Comparison of ENCODE assay signal across 15 cellular contexts in the genomic region with DNA sequence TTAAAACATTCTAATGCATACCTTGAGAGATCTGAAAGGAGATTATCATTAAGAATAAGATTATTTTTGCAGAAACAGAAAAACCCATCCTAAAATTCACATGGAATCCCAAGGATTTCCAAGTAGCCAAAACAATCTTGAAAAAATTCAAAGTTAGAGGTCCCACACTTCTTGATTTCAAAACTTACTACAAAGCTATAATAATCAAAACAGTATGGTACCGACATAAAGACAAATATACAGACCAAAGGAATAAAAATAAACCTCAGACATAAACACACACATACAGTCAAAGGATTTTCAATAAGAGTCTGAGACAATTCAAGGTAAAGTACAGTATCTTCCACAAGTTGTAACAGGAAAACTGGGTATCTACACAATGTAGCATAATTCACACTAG. TPM values are rescaled to one million over a fixed set of nuclear protein-coding genes. Genes with fewer than 3 reads are reported as not detected.
A peak's percentile ranks its signal among the peaks of the same experiment; 100 is the strongest.
DNase-seq lines count a peak whose midpoint lies in the region; ATAC-seq, FAIRE-seq and TF ChIP-seq lines count a peak whose summit lies in the region.
"Had no signal": no experiment of that assay in that cellular context is flagged by ENCODE, and none has a peak within 500 bp of the region (broad histone marks: within the 10 kb centered on the region; RNA-seq: fewer than 3 reads in every experiment).

No MANE protein-coding gene starts in this region.

- H3K9ac ChIP-seq in GM12878 (ENCODE audit: control insufficient read depth, insufficient read depth, low read length) = no peak overlapping the region

- H3K4me1 ChIP-seq in CD8-positive, alpha-beta memory T cell (ENCODE audit: insufficient read depth, low read length) = no peaks in the 10 kb centered on the region
- peaks cover 17% of the 10 kb centered on the region for H3K4me1 ChIP-seq in GM12878 (ENCODE audit: control insufficient read depth, insufficient read depth, low read length)

- H3K4me2 ChIP-seq in GM12878 (ENCODE audit: control insufficient read depth, insufficient read depth) = no peak overlapping the region

- H3K4me1 Mint-ChIP-seq in activated T-cell treated with anti-CD3 and anti-CD28 coated beads, Interleukin-2, amount 50 U/mL, for 4 hours (ENCODE audit: low read depth) = peaks cover 58% of the 10 kb centered on the region
- peaks cover 36 to 58% (median 52%) of the 10 kb centered on the region in 3 donors for H3K4me1 Mint-ChIP-seq in CD8-positive, alpha-beta memory T cell
- H3K4me1 Mint-ChIP-seq in natural killer cell = peaks cover 32 to 36% of the 10 kb centered on the region in 2 donors

- no TSS peak for BruUV-seq in GM12878 (replicated peaks; lab: Mats Ljungman, UMichigan)

- DNase-seq in activated T-cell treated with anti-CD3 and anti-CD28 coated beads, Interleukin-2, amount 50 U/mL, for 4 hours = no peak
- DNase-seq in activated T-cell treated with anti-CD3 and anti-CD28 coated beads, Interleukin-2, amount 50 U/mL, for 48 hours = no peak
- no peak for DNase-seq in CD8-positive, alpha-beta memory T cell
- DNase-seq in GM12878 (ENCODE audit: low read depth, low spot score) = no peak
- DNase-seq in natural killer cell = no peak
- no peak for DNase-seq in NCI-H446 treated with DMSO at 0.1 percent for 48 hours (lab: John Stamatoyannopoulos, UW)
- no peak for DNase-seq in WERI-Rb-1
- DNase-seq: ACHN, AML-193, H9, NCI-H187, RPMI8226, SIG-M5 had no signal

- peaks cover 9% of the 10 kb centered on the region for H3K9me3 Mint-ChIP-seq in activated T-cell treated with anti-CD3 and anti-CD28 coated beads, Interleukin-2, amount 50 U/mL, for 4 hours
- H3K9me3 Mint-ChIP-seq in CD8-positive, alpha-beta memory T cell = no peaks in the 10 kb centered on the region
- H3K9me3 Mint-ChIP-seq in natural killer cell = peaks cover 0 to 3% of the 10 kb centered on the region in 2 donors

- POLR2A ChIA-PET in CD8-positive, alpha-beta memory T cell (lab: Charles Lee) = no interaction called here
- POLR2A ChIA-PET in GM12878 (lab: Charles Lee) = interaction anchor here (1.1 to 3.5 kb wide), 2 partner anchors 10 to 13 kb away, joined by 3 to 11 read pairs; no protein-coding TSS in a partner anchor

- no peaks in the 10 kb centered on the region for H3K27me3 ChIP-seq in CD8-positive, alpha-beta memory T cell (ENCODE audit: insufficient read depth, low read length, poor library complexity, severe bottlenecking)
- H3K27me3 ChIP-seq in GM12878 (replicated peaks in 1 of 2; ENCODE audit: control insufficient read depth in 2 of 2, insufficient read depth in 2 of 2, low read length in 1 of 2) (no peaks in the 10 kb centered on the region), WERI-Rb-1 (ENCODE audit: insufficient read depth, low read depth, severe bottlenecking) (no peaks in the 10 kb centered on the region)

- intact Hi-C loops in GM12878 (cut with micrococcal nuclease; ENCODE audit: unreplicated experiment) = no loop called here
- intact Hi-C loops in natural killer cell (cut with micrococcal nuclease) = no loop called here

- ATAC-seq in activated T-cell treated with anti-CD3 and anti-CD28 coated beads, Interleukin-2, amount 50 U/mL, for 4 hours = no peak
- ATAC-seq in GM12878 = no peak
- no peak for ATAC-seq in natural killer cell

- peaks cover 29% of the 10 kb centered on the region for H3K36me3 Mint-ChIP-seq in activated T-cell treated with anti-CD3 and anti-CD28 coated beads, Interleukin-2, amount 50 U/mL, for 4 hours (ENCODE audit: insufficient read depth)
- H3K36me3 Mint-ChIP-seq in CD8-positive, alpha-beta memory T cell = peaks cover 3 to 9% (median 9%) of the 10 kb centered on the region in 3 donors
- no peaks in the 10 kb centered on the region for H3K36me3 Mint-ChIP-seq in natural killer cell

- RAD21 ChIA-PET in GM12878 (lab: Charles Lee; ENCODE audit: unreplicated experiment) = interaction anchor here (0.8 to 1.5 kb wide), 4 partner anchors 25 to 141 kb away, joined by 3 to 4 read pairs (median 3); no protein-coding TSS in a partner anchor

- no peak for TF ChIP-seq EP300 in GM12878 (IDR thresholded peaks at IDR 0.05; ENCODE audit: borderline replicate concordance in 1 of 2, control insufficient read depth in 1 of 2, low read depth in 2 of 2, low read length in 2 of 2)

- in situ Hi-C loops in GM12878 (cut with MboI) = no loop called here

- H3K4me3 ChIP-seq in CD8-positive, alpha-beta memory T cell (ENCODE audit: low read length) = no peak overlapping the region
- H3K4me3 ChIP-seq in GM12878 (no peak overlapping the region), WERI-Rb-1 (ENCODE audit: low read depth, low read length) (no peak overlapping the region)

- SMC1A ChIA-PET in GM12878 (lab: Charles Lee; ENCODE audit: uncharacterized antibody, unreplicated experiment) = interaction anchor here (1.0 to 4.2 kb wide), 4 partner anchors 8 to 139 kb away, joined by 3 to 20 read pairs (median 4); no protein-coding TSS in a partner anchor

- no peaks in the 10 kb centered on the region for H3K9me3 ChIP-seq in CD8-positive, alpha-beta memory T cell (ENCODE audit: low read length)
- H3K9me3 ChIP-seq in GM12878 (replicated peaks; ENCODE audit: control insufficient read depth, insufficient read depth, low read length) (peaks cover 8% of the 10 kb centered on the region), WERI-Rb-1 (ENCODE audit: severe bottlenecking) (no peaks in the 10 kb centered on the region)

- no peak overlapping the region for H3K27ac ChIP-seq in CD8-positive, alpha-beta memory T cell (ENCODE audit: low read depth, low read length)
- H3K27ac ChIP-seq in GM12878 (ENCODE audit: control insufficient read depth, insufficient read depth) (no peak overlapping the region), WERI-Rb-1 (no peak overlapping the region)

- peak overlapping the region; percentile 14 for H3K4me3 Mint-ChIP-seq in activated T-cell treated with anti-CD3 and anti-CD28 coated beads, Interleukin-2, amount 50 U/mL, for 4 hours
- peak overlapping the region in 5 of 7 donors; percentile 46 to 68 (median 49) for H3K4me3 Mint-ChIP-seq in CD8-positive, alpha-beta memory T cell
- H3K4me3 Mint-ChIP-seq in natural killer cell = peak overlapping the region; percentile 60
- H3K4me3 Mint-ChIP-seq: CD14-positive monocyte, H9 had no signal

- 100% methylated on average over 1 of the region's 1 CpG for WGBS in GM12878 (ENCODE audit: insufficient coverage, insufficient replicate concordance, low lambda C conversion rate, missing lambda C conversion rate)

- H3K36me3 ChIP-seq in CD8-positive, alpha-beta memory T cell (ENCODE audit: insufficient read depth, low read length) = no peaks in the 10 kb centered on the region
- H3K36me3 ChIP-seq in GM12878 (ENCODE audit: control insufficient read depth in 2 of 2, insufficient read depth in 2 of 2, low read length in 1 of 2) (peaks cover 0 to 17% of the 10 kb centered on the region in 2 experiments; a peak in 2 of 4 replicates), WERI-Rb-1 (peaks cover 3% of the 10 kb centered on the region)

- no peak for TF ChIP-seq POLR2A in GM12878 (IDR thresholded peaks at IDR 0.05; ENCODE audit: low read depth, low read length)

- H4K20me1 ChIP-seq in GM12878 (ENCODE audit: control insufficient read depth, insufficient read depth) = no peaks in the 10 kb centered on the region

- TF ChIP-seq RAD21 in GM12878 (IDR thresholded peaks at IDR 0.05; ENCODE audit: insufficient read depth, low read depth, low read length) = no peak

- CTCF ChIA-PET in CD8-positive, alpha-beta memory T cell (lab: Charles Lee) = no interaction called here
- CTCF ChIA-PET in GM12878 (lab: Yijun Ruan, JAX) = interaction anchor here (1.0 to 2.9 kb wide), 4 partner anchors 14 to 141 kb away, joined by 3 to 11 read pairs (median 6); no protein-coding TSS in a partner anchor

- peaks cover 86% of the 10 kb centered on the region for H3K79me2 ChIP-seq in GM12878 (ENCODE audit: control insufficient read depth, insufficient read depth, low read length)

- peak overlapping the region in 1 of 8 donors; percentile 45 for H3K27ac Mint-ChIP-seq in CD8-positive, alpha-beta memory T cell
- peak overlapping the region in 1 of 2 donors; percentile 45 for H3K27ac Mint-ChIP-seq in natural killer cell
- H3K27ac Mint-ChIP-seq: H9 had no signal

- H2AFZ ChIP-seq in GM12878 (ENCODE audit: control insufficient read depth, low read depth, low read length) = no peak overlapping the region

- no peak for FAIRE-seq in GM12878 (lab: Jason Lieb, UNC)
- FAIRE-seq: HTR-8/SVneo had no signal

- no peak for TF ChIP-seq CTCF in GM12878 (IDR thresholded peaks at IDR 0.05 in 2 of 3, conservative IDR thresholded peaks at IDR 0.05 in 1 of 3; ENCODE audit: control insufficient read depth in 2 of 3, extremely low read depth in 1 of 3, insufficient read depth in 1 of 3, low read depth in 3 of 3, low read length in 3 of 3)
- TF ChIP-seq CTCF in natural killer cell (IDR thresholded peaks at IDR 0.05) = no peak
- no peak for TF ChIP-seq CTCF in WERI-Rb-1 (IDR thresholded peaks at IDR 0.05; ENCODE audit: low read depth, low read length)

- no peaks in the 10 kb centered on the region for H3K27me3 Mint-ChIP-seq in activated T-cell treated with anti-CD3 and anti-CD28 coated beads, Interleukin-2, amount 50 U/mL, for 4 hours (ENCODE audit: low read depth)
- no peaks in the 10 kb centered on the region for H3K27me3 Mint-ChIP-seq in CD8-positive, alpha-beta memory T cell
- H3K27me3 Mint-ChIP-seq in natural killer cell (ENCODE audit: low read depth in 2 of 2) = no peaks in the 10 kb centered on the region

RNA-seq across cellular contexts. Expression of a gene that starts 16.2 kb away (rescaled TPM):
- 10 to 100 TPM; 19.5 to 24.8 (median 22.4) TPM for total RNA-seq in activated T-cell treated with anti-CD3 and anti-CD28 coated beads, Interleukin-2, amount 50 U/mL, for 4 hours
- total RNA-seq in CD8-positive, alpha-beta memory T cell = 10 to 100 TPM; 22.6 to 22.8 TPM
- polyA plus RNA-seq in CD8-positive, alpha-beta memory T cell = 9.1 TPM
- total RNA-seq in GM12878 (2013; cell fraction: nucleolus; rRNA removed) = 16.2 and 17.0 TPM in 2 replicates
- total RNA-seq in GM12878 (2014; rRNA removed) = 18.4 and 24.3 TPM in 2 replicates
- 32.6 and 34.9 TPM in 2 replicates for total RNA-seq in GM12878 (2014; rRNA removed; fragmentation: Illumina TruSeq; extraction: Trizol)
- total RNA-seq in GM12878 (2021) = 21.8 and 21.9 TPM in 2 replicates
- 12.4 TPM for polyA plus RNA-seq in GM12878 (2011; ENCODE audit: low read depth)
- 19.7 and 30.8 TPM in 2 replicates for polyA plus RNA-seq in GM12878 (2011; rRNA removed)
- 4.3 and 5.1 TPM in 2 replicates for polyA plus RNA-seq in GM12878 (2011; cell fraction: cytosol; rRNA removed)
- 5.9 TPM in 2 replicates for polyA plus RNA-seq in GM12878 (2011; cell fraction: nucleus; rRNA removed)
- 19.6 and 27.0 TPM in 2 replicates for polyA plus RNA-seq in GM12878 (2012)
- polyA plus RNA-seq in GM12878 (2014; fragmentation: Illumina TruSeq; extraction: Trizol) = 29.3 and 40.1 TPM in 2 replicates
- 10 to 100 TPM; 49.0 to 51.8 TPM for polyA plus RNA-seq in GM12878 (2014; fragmentation: Nextera tagmentation; extraction: Ambion mirVana)
- polyA plus RNA-seq in GM12878 (2014; rRNA removed) = 16.8 and 18.5 TPM in 2 replicates
- 10 to 100 TPM; 69.8 to 72.6 TPM for polyA plus RNA-seq in GM12878 (2016; fragmentation: Nextera tagmentation; extraction: Ambion mirVana)
- 5.1 and 10.2 TPM in 2 replicates for polyA minus RNA-seq in GM12878 (2011; rRNA and poly(A)+ RNA removed)
- polyA minus RNA-seq in GM12878 (2011; cell fraction: cytosol; rRNA and poly(A)+ RNA removed) = 4.2 and 4.9 TPM in 2 replicates
- 4.1 and 7.7 TPM in 2 replicates for polyA minus RNA-seq in GM12878 (2011; cell fraction: nucleus; rRNA and poly(A)+ RNA removed)
- 10 to 100 TPM; 18.3 to 23.0 (median 18.8) TPM for total RNA-seq in natural killer cell
